ENCODE assay signal across 1 cellular context in the genomic region with DNA sequence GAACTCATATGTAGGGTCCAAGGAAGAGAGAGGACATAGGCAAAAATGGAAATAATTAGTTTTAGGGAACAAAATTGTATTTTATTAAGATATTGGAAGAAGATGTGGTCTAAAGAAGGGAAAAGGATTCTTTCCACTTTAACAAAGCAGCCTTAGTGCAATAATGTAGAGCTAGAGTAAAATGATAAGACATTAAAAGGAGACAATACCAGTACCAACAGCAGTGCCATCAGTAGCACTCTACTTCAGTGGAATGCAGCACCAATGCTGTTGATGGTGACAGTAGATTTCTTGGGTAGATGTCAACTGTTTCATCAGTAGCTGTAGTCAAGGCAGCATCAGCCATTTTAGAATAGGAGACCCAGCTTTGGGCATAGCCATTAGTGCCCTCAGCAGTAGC.
TF ChIP-seq lines count a peak whose summit lies in the region.

No MANE protein-coding gene starts in this region.

TF ChIP-seq in K562, 482 proteins besides CTCF, POLR2A, EP300 and RAD21 (continued from another document):
- peak in 1 of 3 experiments; percentile 94; a peak in 2 of 6 replicates for TF ChIP-seq ZBTB11 (CRISPR knock-in tag; IDR thresholded peaks at IDR 0.05)
- TF ChIP-seq BRF1 (IDR thresholded peaks at IDR 0.05; ENCODE audit: borderline replicate concordance, extremely low read depth, insufficient read length): no peak
- TF ChIP-seq, protein P1, sequence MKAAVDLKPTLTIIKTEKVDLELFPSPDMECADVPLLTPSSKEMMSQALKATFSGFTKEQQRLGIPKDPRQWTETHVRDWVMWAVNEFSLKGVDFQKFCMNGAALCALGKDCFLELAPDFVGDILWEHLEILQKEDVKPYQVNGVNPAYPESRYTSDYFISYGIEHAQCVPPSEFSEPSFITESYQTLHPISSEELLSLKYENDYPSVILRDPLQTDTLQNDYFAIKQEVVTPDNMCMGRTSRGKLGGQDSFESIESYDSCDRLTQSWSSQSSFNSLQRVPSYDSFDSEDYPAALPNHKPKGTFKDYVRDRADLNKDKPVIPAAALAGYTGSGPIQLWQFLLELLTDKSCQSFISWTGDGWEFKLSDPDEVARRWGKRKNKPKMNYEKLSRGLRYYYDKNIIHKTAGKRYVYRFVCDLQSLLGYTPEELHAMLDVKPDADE (conservative IDR thresholded peaks at IDR 0.05; ENCODE audit: control insufficient read depth, low read depth, low read length): no peak
- no peak for TF ChIP-seq KLF13 (tag; IDR thresholded peaks at IDR 0.05; ENCODE audit: borderline replicate concordance, low read depth)
- TF ChIP-seq ZNF778 (CRISPR knock-in tag; IDR thresholded peaks at IDR 0.05): no peak
- no peak for TF ChIP-seq HBP1 (CRISPR knock-in tag; IDR thresholded peaks at IDR 0.05)
- TF ChIP-seq EWSR1 (IDR thresholded peaks at IDR 0.05; ENCODE audit: borderline replicate concordance, low read depth, partially characterized antibody): peak; percentile 68
- no peak for TF ChIP-seq MBD2 (IDR thresholded peaks at IDR 0.05; ENCODE audit: borderline replicate concordance, low read depth)
- TF ChIP-seq NUFIP1 (IDR thresholded peaks at IDR 0.05; ENCODE audit: partially characterized antibody): no peak
TF ChIP-seq in K562: peak in this region for 2.
